ENCODE assay signal across 21 cellular contexts in the genomic region with DNA sequence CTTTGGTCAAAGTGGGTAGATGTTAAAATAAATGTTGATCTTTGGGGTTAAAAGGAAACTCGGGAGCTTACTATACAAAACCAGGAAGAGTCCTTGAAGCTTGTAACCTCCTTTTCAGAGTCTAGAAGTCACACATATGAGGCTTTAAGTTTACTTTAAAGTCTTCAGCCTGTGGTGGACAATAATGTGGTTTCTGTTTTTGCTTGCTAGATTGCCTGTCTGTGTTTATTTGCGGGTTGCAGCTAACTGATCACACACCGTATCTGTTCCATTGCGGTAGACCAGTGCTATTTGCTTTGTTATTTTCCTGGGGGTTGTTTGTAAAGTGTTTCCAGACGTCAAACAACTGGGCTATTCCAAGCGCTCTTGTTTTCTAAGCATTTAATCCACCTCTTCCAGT.
"Had no signal": no experiment of that assay in that cellular context is flagged by ENCODE, and none has a peak within 500 bp of the region (broad histone marks: within the 10 kb centered on the region; RNA-seq: fewer than 3 reads in every experiment).

No MANE protein-coding gene starts in this region.

- H2AFZ ChIP-seq: parathyroid adenoma had no signal

- H3K9ac ChIP-seq: parathyroid adenoma had no signal

- H3K4me3 ChIP-seq: gastrocnemius medialis, lung, prostate gland, sigmoid colon, suprapubic skin, transverse colon, upper lobe of right lung, uterus had no signal

- H3K4me3 Mint-ChIP-seq: effector memory CD8-positive, alpha-beta T cell; memory B cell; natural killer cell treated with Interleukin-12 subunit alpha and Interleukin-12 subunit beta and Interleukin-15 and Interleukin-18, amount 100 ng/mL, for 72 hours; neural crest cell; stimulated activated memory B cell treated with anti-CD40 and anti-IgM and Interleukin-4, amounts not matched to agents 10 μg/mL and 1 μg/mL and 100 μg/mL, for 72 hours had no signal

- H3K27ac ChIP-seq: gastrocnemius medialis, parathyroid adenoma, prostate gland, sigmoid colon, suprapubic skin, transverse colon, upper lobe of right lung, uterus had no signal

- H3K4me1 ChIP-seq: gastrocnemius medialis, parathyroid adenoma, prostate gland, sigmoid colon, suprapubic skin, transverse colon, upper lobe of right lung, uterus had no signal

- H3K9me3 Mint-ChIP-seq: memory B cell; neural crest cell; stimulated activated memory B cell treated with anti-CD40 and anti-IgM and Interleukin-4, amounts not matched to agents 10 μg/mL and 1 μg/mL and 100 μg/mL, for 72 hours had no signal

- H3K27ac Mint-ChIP-seq: effector memory CD8-positive, alpha-beta T cell; memory B cell; natural killer cell treated with Interleukin-12 subunit alpha and Interleukin-12 subunit beta and Interleukin-15 and Interleukin-18, amount 100 ng/mL, for 72 hours; stimulated activated memory B cell treated with anti-CD40 and anti-IgM and Interleukin-4, amounts not matched to agents 10 μg/mL and 1 μg/mL and 100 μg/mL, for 72 hours had no signal

- H3K79me2 ChIP-seq: parathyroid adenoma had no signal

- H3K36me3 Mint-ChIP-seq: memory B cell; natural killer cell treated with Interleukin-12 subunit alpha and Interleukin-12 subunit beta and Interleukin-15 and Interleukin-18, amount 100 ng/mL, for 72 hours; stimulated activated memory B cell treated with anti-CD40 and anti-IgM and Interleukin-4, amounts not matched to agents 10 μg/mL and 1 μg/mL and 100 μg/mL, for 72 hours had no signal

- H3K27me3 Mint-ChIP-seq: effector memory CD8-positive, alpha-beta T cell; memory B cell; natural killer cell treated with Interleukin-12 subunit alpha and Interleukin-12 subunit beta and Interleukin-15 and Interleukin-18, amount 100 ng/mL, for 72 hours; stimulated activated memory B cell treated with anti-CD40 and anti-IgM and Interleukin-4, amounts not matched to agents 10 μg/mL and 1 μg/mL and 100 μg/mL, for 72 hours had no signal

- H3K27me3 ChIP-seq: gastrocnemius medialis, sigmoid colon, suprapubic skin, transverse colon, upper lobe of right lung, uterus had no signal

- H3K36me3 ChIP-seq: gastrocnemius medialis, prostate gland, sigmoid colon, suprapubic skin, transverse colon, upper lobe of right lung, uterus had no signal

- H3K9me3 ChIP-seq: gastrocnemius medialis, prostate gland, sigmoid colon, suprapubic skin, transverse colon, upper lobe of right lung, uterus had no signal

- DNase-seq: cortex of kidney; effector memory CD8-positive, alpha-beta T cell; foreskin fibroblast; gastrocnemius medialis; head of caudate nucleus; left ventricle myocardium superior; right cardiac atrium; sigmoid colon; stimulated activated CD4-positive, alpha-beta T cell treated with anti-CD3 and anti-CD28 coated beads, Interleukin-4, amount 100 ng/mL, for 4 hours; stimulated activated naive CD8-positive, alpha-beta T cell treated with anti-CD3 and anti-CD28 coated beads, Interleukin-15, Interleukin-2, amounts not matched to agents 100 U/mL and 50 U/mL, for 24 hours; transverse colon; upper lobe of right lung; uterus had no signal

- H3K4me1 Mint-ChIP-seq: memory B cell; neural crest cell; stimulated activated memory B cell treated with anti-CD40 and anti-IgM and Interleukin-4, amounts not matched to agents 10 μg/mL and 1 μg/mL and 100 μg/mL, for 72 hours had no signal

- ATAC-seq: effector memory CD8-positive, alpha-beta T cell; gastrocnemius medialis; left ventricle myocardium superior; natural killer cell treated with Interleukin-12 subunit alpha and Interleukin-12 subunit beta and Interleukin-15 and Interleukin-18, amount 100 ng/mL, for 72 hours; right cardiac atrium; stimulated activated memory B cell treated with anti-CD40 and anti-IgM and Interleukin-4, amounts not matched to agents 10 μg/mL and 1 μg/mL and 100 μg/mL, for 72 hours; stimulated activated naive CD8-positive, alpha-beta T cell treated with anti-CD3 and anti-CD28 coated beads, Interleukin-15, Interleukin-2, amounts not matched to agents 100 U/mL and 50 U/mL, for 24 hours; upper lobe of right lung had no signal
